Comparison of ENCODE assay signal across 17 cellular contexts in genomic region chr10:24694086-24694485, GRCh38. TPM values are rescaled to one million over a fixed set of nuclear protein-coding genes. Genes with fewer than 3 reads are reported as not detected.
DNase-seq lines count a peak whose midpoint lies in the region; ATAC-seq and TF ChIP-seq lines count a peak whose summit lies in the region.
"Had no signal": no experiment of that assay in that cellular context is flagged by ENCODE, and none has a peak within 500 bp of the region (broad histone marks: within the 10 kb centered on the region; RNA-seq: fewer than 3 reads in every experiment).

No MANE protein-coding gene starts in this region.

- H2AFZ ChIP-seq in fibroblast of lung (ENCODE audit: low read length) = no peak overlapping the region

- WGBS in aorta, 2 donors = 91 to 92% methylated on average over 5 of the region's 5 CpGs

- H3K9me3 ChIP-seq in fibroblast of lung (ENCODE audit: control insufficient read depth, insufficient read depth, low read depth, low read length) (no peaks in the 10 kb centered on the region), aorta (ENCODE audit: control insufficient read depth, low read length) (no peaks in the 10 kb centered on the region)
- H3K9me3 ChIP-seq: BE2C had no signal

- H3K4me1 ChIP-seq in fibroblast of lung (ENCODE audit: control insufficient read depth, extremely low read depth, insufficient read depth, low read length) = peaks cover 3% of the 10 kb centered on the region
- H3K4me1 ChIP-seq in aorta (ENCODE audit: control insufficient read depth in 1 of 2, insufficient read depth in 2 of 2, low read length in 2 of 2) = peaks cover 2 to 8% of the 10 kb centered on the region in 2 donors
- H3K4me1 ChIP-seq: BE2C had no signal

- no peak for ATAC-seq in GM18520 (IDR thresholded peaks at IDR 0.05; ENCODE audit: unreplicated experiment)
- no peak for ATAC-seq in aorta (ENCODE audit: low FRiP score)
- ATAC-seq: HepG2 had no signal

- no peaks in the 10 kb centered on the region for H3K36me3 ChIP-seq in fibroblast of lung (ENCODE audit: control insufficient read depth, insufficient read depth, low read length)
- peaks cover 0 to 3% of the 10 kb centered on the region in 2 donors for H3K36me3 ChIP-seq in aorta (ENCODE audit: control insufficient read depth in 1 of 2, insufficient read depth in 2 of 2, low read length in 1 of 2)
- H3K36me3 ChIP-seq: BE2C had no signal

- no peak overlapping the region for H3K4me3 ChIP-seq in fibroblast of lung (replicated peaks in 1 of 4; ENCODE audit: control extremely low read depth in 1 of 4, insufficient read depth in 1 of 4, low read depth in 3 of 4, low read length in 4 of 4)
- no peak overlapping the region for H3K4me3 ChIP-seq in aorta (ENCODE audit: low read length in 2 of 2)

- no peaks in the 10 kb centered on the region for H4K20me1 ChIP-seq in fibroblast of lung (ENCODE audit: control insufficient read depth, extremely low read depth, insufficient read depth, low read length)

- H3K27ac ChIP-seq in fibroblast of lung (ENCODE audit: insufficient read depth, low read length) = no peak overlapping the region
- H3K27ac ChIP-seq in aorta (ENCODE audit: low read depth in 1 of 2, low read length in 2 of 2) = no peak overlapping the region
- H3K27ac ChIP-seq: KMS-11 had no signal

- CTCF ChIA-PET in HEK293T (lab: Yijun Ruan, JAX) = interaction anchor here (0.9 kb wide), 1 partner anchor 13 kb away, joined by 3 read pairs; no protein-coding TSS in a partner anchor

- H3K9ac ChIP-seq in fibroblast of lung (ENCODE audit: insufficient read depth, low read length) = no peak overlapping the region
- H3K9ac ChIP-seq: KMS-11 had no signal

- POLR2A ChIA-PET in HEK293T (lab: Yijun Ruan, JAX) = no interaction called here

- H3K4me2 ChIP-seq in fibroblast of lung (ENCODE audit: extremely low read depth, insufficient read depth, low read length) = no peak overlapping the region
- H3K4me2 ChIP-seq: KMS-11 had no signal

- H3K27me3 ChIP-seq in fibroblast of lung (ENCODE audit: control insufficient read depth, insufficient read depth, low read length) = no peaks in the 10 kb centered on the region
- no peaks in the 10 kb centered on the region for H3K27me3 ChIP-seq in aorta (ENCODE audit: control insufficient read depth in 1 of 2, insufficient read depth in 2 of 2, low read length in 1 of 2)
- H3K27me3 ChIP-seq: BE2C had no signal

- intact Hi-C loops in aorta (cut with DNase I) = no loop called here

- H3K79me2 ChIP-seq in fibroblast of lung (ENCODE audit: control insufficient read depth, insufficient read depth, low read length) = peaks cover 86% of the 10 kb centered on the region

- peak; percentile 23 for DNase-seq in GM04503 (ENCODE audit: low read depth)
- DNase-seq in MV-4-11 (lab: John Stamatoyannopoulos, UW) = peak; percentile 37
- peak; percentile 27 to 52 for DNase-seq in fibroblast of lung (ENCODE audit: low read depth in 2 of 2)
- DNase-seq in renal cortical epithelial cell (ENCODE audit: low read depth) = peak; percentile 33
- DNase-seq in HEK293T (ENCODE audit: extremely low spot score) = no peak
- DNase-seq in aorta = no peak
- DNase-seq: BE2C; CD4-positive, alpha-beta T cell; DMS53; GOT3; NCI-H187; NCI-H446 treated with DMSO at 0.1 percent for 48 hours; NK-92 treated with Interleukin-12 subunit alpha and Interleukin-12 subunit beta, amount 100 ng/mL, for 24 hours; RPMI8226 had no signal

- no peak for TF ChIP-seq CTCF in fibroblast of lung (conservative IDR thresholded peaks at IDR 0.05 in 1 of 2, IDR thresholded peaks at IDR 0.05 in 1 of 2; ENCODE audit: low read depth in 1 of 2, low read length in 2 of 2)

TF ChIP-seq in HEK293T, 16 proteins besides CTCF, POLR2A, EP300 and RAD21:
- TF ChIP-seq FOXA1 (IDR thresholded peaks at IDR 0.05) (no peak), ELF4 (IDR thresholded peaks at IDR 0.05) (no peak), ZNF384 (IDR thresholded peaks at IDR 0.05) (no peak)

RNA-seq across cellular contexts. Expression of gene ARHGAP21, which starts 29.6 kb away (rescaled TPM):
- total RNA-seq in fibroblast of lung (105 and 173 TPM in 2 replicates), renal cortical epithelial cell (72.2 and 77.6 TPM in 2 replicates), aorta (100 to 1,000 TPM in 1 of 2 donors, 10 to 100 TPM in 1; 93.8 to 140 TPM)
- polyA plus RNA-seq in fibroblast of lung (105 and 134 TPM in 2 replicates), aorta (10 to 100 TPM; 25.5 to 39.7 TPM)
- polyA plus RNA-seq in fibroblast of lung (2012) = 48.3 and 58.6 TPM in 2 replicates
- 27.4 and 39.4 TPM in 2 replicates for polyA minus RNA-seq in fibroblast of lung (ENCODE audit: low replicate concordance)

Comparison
In these comparisons a context has a peak if more than half of its experiments do, and no peak if none do; other contexts are left out.
1. DNase-seq: peak in GM04503 (single experiment), MV-4-11 (single experiment), fibroblast of lung (2 of 2) and renal cortical epithelial cell (single experiment); none in HEK293T (single experiment) and aorta (0 of 2).